In genomic region chr1:215625949-215626348, GRCh38 we compare ENCODE assay signal across 28 cellular contexts.
"Had no signal": no experiment of that assay in that cellular context is flagged by ENCODE, and none has a peak within 500 bp of the region (broad histone marks: within the 10 kb centered on the region; RNA-seq: fewer than 3 reads in every experiment).

No MANE protein-coding gene starts in this region.

- H3K27me3 ChIP-seq: colonic mucosa, dorsolateral prefrontal cortex, esophagus muscularis mucosa, esophagus squamous epithelium, foreskin keratinocyte, gastrocnemius medialis, gastroesophageal sphincter, heart left ventricle, heart right ventricle had no signal

- H3K27ac ChIP-seq: colonic mucosa, coronary artery, dorsolateral prefrontal cortex, epithelial cell of prostate, esophagus muscularis mucosa, esophagus squamous epithelium, foreskin keratinocyte, gastrocnemius medialis, gastroesophageal sphincter, heart left ventricle, heart right ventricle had no signal

- H3K9me3 ChIP-seq: colonic mucosa, esophagus muscularis mucosa, esophagus squamous epithelium, gastrocnemius medialis, gastroesophageal sphincter, heart right ventricle had no signal

- FAIRE-seq: colon, endometrium, endothelial cell of umbilical vein, frontal cortex had no signal

- H3K4me3 ChIP-seq: colonic mucosa, coronary artery, dorsolateral prefrontal cortex, esophagus muscularis mucosa, esophagus squamous epithelium, gastrocnemius medialis, gastroesophageal sphincter, heart left ventricle, heart right ventricle had no signal

- H3K4me1 ChIP-seq: colonic mucosa, esophagus squamous epithelium, foreskin keratinocyte, gastrocnemius medialis, heart left ventricle, heart right ventricle had no signal

- ATAC-seq: effector memory CD8-positive, alpha-beta T cell; esophagus mucosa; foreskin keratinocyte; gastrocnemius medialis; gastroesophageal sphincter; heart left ventricle; heart right ventricle had no signal

- DNase-seq: colonic mucosa; cortex of kidney; dermis blood vessel endothelial cell; dorsolateral prefrontal cortex; effector CD4-positive, alpha-beta T cell; effector CD8-positive, alpha-beta T cell; effector memory CD4-positive, alpha-beta T cell; effector memory CD8-positive, alpha-beta T cell; endodermal cell; erythroblast; esophagus squamous epithelium; foreskin fibroblast; foreskin keratinocyte; foreskin melanocyte; gastrocnemius medialis; glutamatergic neuron; head of caudate nucleus; heart left ventricle; heart right ventricle had no signal

- H3K36me3 ChIP-seq: colonic mucosa had no signal
